ENCODE assay signal across 27 cellular contexts in the genomic region with DNA sequence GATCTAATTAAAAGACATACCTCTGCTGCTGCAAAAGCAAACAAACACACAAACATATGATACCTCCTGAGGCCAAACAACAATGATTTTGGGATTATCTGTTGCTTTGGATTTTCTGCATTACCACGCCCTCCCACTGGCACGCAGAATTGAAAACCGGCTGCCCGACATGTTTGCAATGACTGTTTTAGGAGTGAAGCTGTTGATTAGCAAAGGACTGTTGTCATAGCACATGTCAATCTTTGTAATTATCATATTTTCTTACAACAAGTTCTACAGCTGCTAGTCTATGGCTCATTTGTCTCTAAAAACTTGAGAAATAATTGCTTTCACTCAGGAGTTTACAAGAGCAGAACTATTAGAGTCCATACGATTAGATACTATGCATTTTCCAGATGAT.
"Had no signal": no experiment of that assay in that cellular context is flagged by ENCODE, and none has a peak within 500 bp of the region (broad histone marks: within the 10 kb centered on the region; RNA-seq: fewer than 3 reads in every experiment).

No MANE protein-coding gene starts in this region.

- H3K27ac Mint-ChIP-seq: stimulated activated effector memory CD8-positive, alpha-beta T cell treated with anti-CD3 and anti-CD28 coated beads, Interleukin-12 subunit alpha, Interleukin-12 subunit beta, amount 100 ng/mL, for 72 hours; stimulated activated memory B cell treated with anti-CD40 and anti-IgM and Interleukin-4, amounts not matched to agents 10 μg/mL and 1 μg/mL and 100 μg/mL, for 72 hours; stimulated activated naive B cell treated with anti-CD40 and anti-IgM and Interleukin-4, amounts not matched to agents 10 μg/mL and 1 μg/mL and 100 μg/mL, for 72 hours; stimulated activated naive CD8-positive, alpha-beta T cell treated with anti-CD3 and anti-CD28 coated beads, Interleukin-15, amount 100 ng/mL, for 72 hours; stimulated activated naive CD8-positive, alpha-beta T cell treated with anti-CD3 and anti-CD28 coated beads, Interleukin-15, Interleukin-2, amounts not matched to agents 100 ng/mL and 50 ng/mL, for 24 hours had no signal

- H3K4me3 ChIP-seq: stomach, suprapubic skin, testis, thoracic aorta, thyroid gland, tibial artery, tibial nerve, transverse colon, upper lobe of left lung, upper lobe of right lung, uterus, vagina had no signal

- H3K27me3 Mint-ChIP-seq: stimulated activated memory B cell treated with anti-CD40 and anti-IgM and Interleukin-4, amounts not matched to agents 10 μg/mL and 1 μg/mL and 100 μg/mL, for 72 hours; stimulated activated naive B cell treated with anti-CD40 and anti-IgM and Interleukin-4, amounts not matched to agents 10 μg/mL and 1 μg/mL and 100 μg/mL, for 72 hours; stimulated activated naive CD8-positive, alpha-beta T cell treated with anti-CD3 and anti-CD28 coated beads, Interleukin-15, amount 100 ng/mL, for 72 hours had no signal

- ATAC-seq: stimulated activated effector memory CD8-positive, alpha-beta T cell treated with anti-CD3 and anti-CD28 coated beads, Interleukin-12 subunit alpha, Interleukin-12 subunit beta, amount 100 ng/mL, for 72 hours; stimulated activated memory B cell treated with anti-CD40 and anti-IgM and Interleukin-4, amounts not matched to agents 10 μg/mL and 1 μg/mL and 100 μg/mL, for 72 hours; stimulated activated naive B cell treated with anti-CD40 and anti-IgM and Interleukin-4, amounts not matched to agents 10 μg/mL and 1 μg/mL and 100 μg/mL, for 72 hours; stimulated activated naive CD8-positive, alpha-beta T cell treated with anti-CD3 and anti-CD28 coated beads, Interleukin-15, amount 100 ng/mL, for 72 hours; stimulated activated naive CD8-positive, alpha-beta T cell treated with anti-CD3 and anti-CD28 coated beads, Interleukin-15, Interleukin-2, amounts not matched to agents 100 U/mL and 50 U/mL, for 24 hours; upper lobe of right lung had no signal

- H3K27ac ChIP-seq: stomach, suprapubic skin, testis, thoracic aorta, thyroid gland, tibial artery, tibial nerve, transverse colon, upper lobe of left lung, upper lobe of right lung, uterus, vagina had no signal

- H3K4me1 Mint-ChIP-seq: stimulated activated effector memory CD8-positive, alpha-beta T cell treated with anti-CD3 and anti-CD28 coated beads, Interleukin-12 subunit alpha, Interleukin-12 subunit beta, amount 100 ng/mL, for 72 hours; stimulated activated memory B cell treated with anti-CD40 and anti-IgM and Interleukin-4, amounts not matched to agents 10 μg/mL and 1 μg/mL and 100 μg/mL, for 72 hours; stimulated activated naive B cell treated with anti-CD40 and anti-IgM and Interleukin-4, amounts not matched to agents 10 μg/mL and 1 μg/mL and 100 μg/mL, for 72 hours; stimulated activated naive CD8-positive, alpha-beta T cell treated with anti-CD3 and anti-CD28 coated beads, Interleukin-15, amount 100 ng/mL, for 72 hours had no signal

- H3K4me1 ChIP-seq: stomach, suprapubic skin, testis, thyroid gland, tibial artery, tibial nerve, transverse colon, upper lobe of left lung, upper lobe of right lung, uterus, vagina had no signal

- H3K36me3 Mint-ChIP-seq: stimulated activated effector memory CD8-positive, alpha-beta T cell treated with anti-CD3 and anti-CD28 coated beads, Interleukin-12 subunit alpha, Interleukin-12 subunit beta, amount 100 ng/mL, for 72 hours; stimulated activated memory B cell treated with anti-CD40 and anti-IgM and Interleukin-4, amounts not matched to agents 10 μg/mL and 1 μg/mL and 100 μg/mL, for 72 hours; stimulated activated naive B cell treated with anti-CD40 and anti-IgM and Interleukin-4, amounts not matched to agents 10 μg/mL and 1 μg/mL and 100 μg/mL, for 72 hours had no signal

- H3K27me3 ChIP-seq: stomach, suprapubic skin, testis, thyroid gland, tibial artery, tibial nerve, transverse colon, upper lobe of left lung, upper lobe of right lung, uterus, vagina had no signal

- H3K9me3 ChIP-seq: stomach, suprapubic skin, testis, thoracic aorta, thyroid gland, transverse colon, upper lobe of left lung, upper lobe of right lung, uterus, vagina had no signal

- H3K36me3 ChIP-seq: stomach, suprapubic skin, thoracic aorta, thyroid gland, tibial artery, tibial nerve, transverse colon, upper lobe of left lung, upper lobe of right lung, uterus, vagina had no signal

- H3K4me3 Mint-ChIP-seq: stimulated activated effector memory CD8-positive, alpha-beta T cell treated with anti-CD3 and anti-CD28 coated beads, Interleukin-12 subunit alpha, Interleukin-12 subunit beta, amount 100 ng/mL, for 72 hours; stimulated activated memory B cell treated with anti-CD40 and anti-IgM and Interleukin-4, amounts not matched to agents 10 μg/mL and 1 μg/mL and 100 μg/mL, for 72 hours; stimulated activated naive B cell treated with anti-CD40 and anti-IgM and Interleukin-4, amounts not matched to agents 10 μg/mL and 1 μg/mL and 100 μg/mL, for 72 hours; stimulated activated naive CD8-positive, alpha-beta T cell treated with anti-CD3 and anti-CD28 coated beads, Interleukin-15, amount 100 ng/mL, for 72 hours; stimulated activated naive CD8-positive, alpha-beta T cell treated with anti-CD3 and anti-CD28 coated beads, Interleukin-15, Interleukin-2, amounts not matched to agents 100 ng/mL and 50 ng/mL, for 24 hours had no signal

- DNase-seq: stimulated activated CD4-positive, alpha-beta T cell treated with anti-CD3 and anti-CD28 coated beads, Interleukin-2, amount 100 ng/mL, for 24 hours; stimulated activated CD4-positive, alpha-beta T cell treated with anti-CD3 and anti-CD28 coated beads, Interleukin-2, amount 100 ng/mL, for 48 hours; stimulated activated CD4-positive, alpha-beta T cell treated with anti-CD3 and anti-CD28 coated beads, Interleukin-4, amount 100 ng/mL, for 1 hour; stimulated activated CD4-positive, alpha-beta T cell treated with anti-CD3 and anti-CD28 coated beads, Interleukin-4, amount 100 ng/mL, for 24 hours; stimulated activated CD4-positive, alpha-beta T cell treated with anti-CD3 and anti-CD28 coated beads, Interleukin-4, amount 100 ng/mL, for 4 hours; stimulated activated CD8-positive, alpha-beta memory T cell treated with anti-CD3 and anti-CD28 coated beads, Interleukin-4, amount 100 ng/mL, for 48 hours; stimulated activated naive B cell treated with anti-CD40 and anti-IgM and Interleukin-4, amounts not matched to agents 10 μg/mL and 1 μg/mL and 100 μg/mL, for 72 hours; stimulated activated naive CD4-positive, alpha-beta T cell; stimulated activated naive CD4-positive, alpha-beta T cell treated with Interleukin-2 at 50 U/mL for 16 hours; stimulated activated naive CD8-positive, alpha-beta T cell treated with anti-CD3 and anti-CD28 coated beads, Interleukin-15, amount 100 ng/mL, for 72 hours; stimulated activated naive CD8-positive, alpha-beta T cell treated with anti-CD3 and anti-CD28 coated beads, Interleukin-15, Interleukin-2, amounts not matched to agents 100 U/mL and 50 U/mL, for 24 hours; stomach; substantia nigra; testis; thyroid gland; tibial artery; transverse colon; upper lobe of left lung; upper lobe of right lung; uterus had no signal
